ENCODE assay signal across 26 cellular contexts in the genomic region with DNA sequence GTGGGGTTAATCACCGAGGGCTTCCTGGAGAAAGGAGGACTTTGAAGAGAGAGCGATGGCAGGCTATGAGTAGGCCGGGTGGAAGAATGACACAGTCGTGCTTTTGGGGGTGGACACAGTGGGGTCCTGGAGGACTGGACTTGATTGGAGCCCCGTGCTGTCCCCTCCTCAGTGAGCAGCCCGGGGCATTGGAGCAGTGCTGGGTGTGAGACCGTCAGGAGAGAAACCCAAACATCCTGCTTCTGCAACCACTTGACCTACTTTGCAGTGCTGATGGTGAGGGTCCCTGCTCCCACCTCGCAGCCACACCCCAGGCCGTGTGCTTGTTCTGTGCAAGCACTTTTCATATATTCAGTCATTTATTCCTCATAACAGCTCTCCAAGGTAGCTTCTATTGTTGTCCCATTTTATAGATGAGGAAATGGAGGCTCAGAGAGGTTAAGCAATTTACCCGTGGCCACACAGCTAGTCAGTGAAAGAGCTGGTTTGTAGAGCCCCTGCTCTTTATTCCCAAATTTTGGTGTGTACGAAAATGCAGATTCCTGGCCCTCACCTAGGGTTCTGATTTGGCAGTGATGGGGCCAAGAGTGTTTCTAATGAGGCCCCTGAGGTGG. TPM values are rescaled to one million over a fixed set of nuclear protein-coding genes. Genes with fewer than 3 reads are reported as not detected.
A peak's percentile ranks its signal among the peaks of the same experiment; 100 is the strongest.
DNase-seq lines count a peak whose midpoint lies in the region; ATAC-seq and TF ChIP-seq lines count a peak whose summit lies in the region.
"Had no signal": no experiment of that assay in that cellular context is flagged by ENCODE, and none has a peak within 500 bp of the region (broad histone marks: within the 10 kb centered on the region; RNA-seq: fewer than 3 reads in every experiment).

No MANE protein-coding gene starts in this region.

- H3K27ac Mint-ChIP-seq in activated CD8-positive, alpha-beta T cell treated with anti-CD3 and anti-CD28 coated beads, Interleukin-2, amount 10 ng/mL, durations not matched to agents 7 days and 5 days = peak overlapping the region; percentile 25
- no peak overlapping the region for H3K27ac Mint-ChIP-seq in activated CD8-positive, alpha-beta T cell treated with anti-CD3 and anti-CD28 coated beads for 36 hours
- H3K27ac Mint-ChIP-seq in CD8-positive, alpha-beta T cell = peak overlapping the region; percentile 45
- H3K27ac Mint-ChIP-seq in T-helper 17 cell = peak overlapping the region; percentile 72
- peak overlapping the region; percentile 92 to 99 (median 97) for H3K27ac Mint-ChIP-seq in immature natural killer cell
- H3K27ac Mint-ChIP-seq: CD4-positive, alpha-beta T cell; GM23338 had no signal

- no peak for TF ChIP-seq CTCF in activated CD8-positive, alpha-beta T cell treated with anti-CD3 and anti-CD28 coated beads for 36 hours (IDR thresholded peaks at IDR 0.05)
- no peak for TF ChIP-seq CTCF in CD8-positive, alpha-beta T cell (IDR thresholded peaks at IDR 0.05)

- no peak for DNase-seq in activated CD8-positive, alpha-beta T cell treated with anti-CD3 and anti-CD28 coated beads, Interleukin-2, amount 10 ng/mL, durations not matched to agents 7 days and 5 days
- DNase-seq in activated CD8-positive, alpha-beta T cell treated with anti-CD3 and anti-CD28 coated beads for 36 hours = no peak
- DNase-seq in CD8-positive, alpha-beta T cell = no peak
- DNase-seq in T-helper 17 cell (no peak), immature natural killer cell (peak; percentile 62 to 69 (median 64)), LoVo (ENCODE audit: low spot score) (no peak)
- DNase-seq: Caco-2; CD4-positive, alpha-beta T cell; Karpas-422; NCI-H1092 treated with DMSO at 0.1 percent for 48 hours; NCI-H1436; NCI-H187 treated with DMSO at 0.1 percent for 48 hours; NCI-H446; NCI-H524 treated with DMSO at 0.1 percent for 48 hours; NCI-H774; NK-92 treated with Interleukin-12 subunit alpha and Interleukin-12 subunit beta, amount 100 ng/mL, for 24 hours; PC-3 had no signal

- intact Hi-C loops in activated CD8-positive, alpha-beta T cell treated with anti-CD3 and anti-CD28 coated beads for 36 hours (cut with micrococcal nuclease) = no loop called here
- intact Hi-C loops in CD8-positive, alpha-beta T cell (cut with DNase I, micrococcal nuclease) = no loop called here

- no peaks in the 10 kb centered on the region for H3K9me3 ChIP-seq in CD8-positive, alpha-beta T cell (ENCODE audit: low read length)
- no peaks in the 10 kb centered on the region for H3K9me3 ChIP-seq in T-helper 17 cell (ENCODE audit: control insufficient read depth, low read length, poor library complexity, severe bottlenecking)
- H3K9me3 ChIP-seq: BLaER1, Caco-2, HAP-1, SJSA1 had no signal

- H3K4me3 Mint-ChIP-seq in activated CD8-positive, alpha-beta T cell treated with anti-CD3 and anti-CD28 coated beads, Interleukin-2, amount 10 ng/mL, durations not matched to agents 7 days and 5 days = no peak overlapping the region
- H3K4me3 Mint-ChIP-seq in activated CD8-positive, alpha-beta T cell treated with anti-CD3 and anti-CD28 coated beads for 36 hours = no peak overlapping the region
- H3K4me3 Mint-ChIP-seq in CD8-positive, alpha-beta T cell = no peak overlapping the region
- H3K4me3 Mint-ChIP-seq in T-helper 17 cell = no peak overlapping the region
- H3K4me3 Mint-ChIP-seq in immature natural killer cell = peak overlapping the region; percentile 78 to 89 (median 84)
- H3K4me3 Mint-ChIP-seq: CD4-positive, alpha-beta T cell; GM23338 had no signal

- no peak for ATAC-seq in activated CD8-positive, alpha-beta T cell treated with anti-CD3 and anti-CD28 coated beads, Interleukin-2, amount 10 ng/mL, durations not matched to agents 7 days and 5 days
- no peak for ATAC-seq in activated CD8-positive, alpha-beta T cell treated with anti-CD3 and anti-CD28 coated beads for 36 hours
- ATAC-seq in CD8-positive, alpha-beta T cell = no peak
- no peak for ATAC-seq in T-helper 17 cell
- ATAC-seq in GM21528 (IDR thresholded peaks at IDR 0.05; ENCODE audit: low FRiP score, unreplicated experiment) = no peak
- ATAC-seq in HG03565 (IDR thresholded peaks at IDR 0.05; ENCODE audit: unreplicated experiment) = no peak
- ATAC-seq: GM23338, PC-3 had no signal

- CTCF ChIA-PET in activated CD8-positive, alpha-beta T cell treated with anti-CD3 and anti-CD28 coated beads, Interleukin-2, amount 10 ng/mL, durations not matched to agents 7 days and 5 days (lab: Charles Lee) = interaction anchor here (1.4 kb wide), 1 partner anchor 81 kb away, joined by 3 read pairs; no protein-coding TSS in a partner anchor
- CTCF ChIA-PET in activated CD8-positive, alpha-beta T cell treated with anti-CD3 and anti-CD28 coated beads for 36 hours (lab: Charles Lee) = no interaction called here
- CTCF ChIA-PET in CD8-positive, alpha-beta T cell (lab: Charles Lee) = interaction anchor here (0.8 to 1.4 kb wide), 2 partner anchors 8 to 80 kb away, joined by 5 to 7 read pairs; no protein-coding TSS in a partner anchor

- H3K27me3 ChIP-seq in CD8-positive, alpha-beta T cell (ENCODE audit: insufficient read depth, low read length) = no peaks in the 10 kb centered on the region
- H3K27me3 ChIP-seq: BLaER1, SJSA1 had no signal

- peaks cover 28% of the 10 kb centered on the region for H3K4me1 Mint-ChIP-seq in activated CD8-positive, alpha-beta T cell treated with anti-CD3 and anti-CD28 coated beads, Interleukin-2, amount 10 ng/mL, durations not matched to agents 7 days and 5 days (ENCODE audit: low read depth)
- peaks cover 11% of the 10 kb centered on the region for H3K4me1 Mint-ChIP-seq in activated CD8-positive, alpha-beta T cell treated with anti-CD3 and anti-CD28 coated beads for 36 hours (ENCODE audit: low read depth)
- H3K4me1 Mint-ChIP-seq in CD8-positive, alpha-beta T cell (ENCODE audit: low read depth) = peaks cover 18% of the 10 kb centered on the region
- peaks cover 25% of the 10 kb centered on the region for H3K4me1 Mint-ChIP-seq in T-helper 17 cell
- H3K4me1 Mint-ChIP-seq in immature natural killer cell = peaks cover 79 to 82% of the 10 kb centered on the region in 2 donors
- H3K4me1 Mint-ChIP-seq: GM23338 had no signal

- no peak overlapping the region for H3K27ac ChIP-seq in CD8-positive, alpha-beta T cell (ENCODE audit: low read depth, low read length)
- H3K27ac ChIP-seq: BLaER1, SJSA1 had no signal

- POLR2A ChIA-PET in activated CD8-positive, alpha-beta T cell treated with anti-CD3 and anti-CD28 coated beads, Interleukin-2, amount 10 ng/mL, durations not matched to agents 7 days and 5 days (lab: Charles Lee) = no interaction called here
- POLR2A ChIA-PET in activated CD8-positive, alpha-beta T cell treated with anti-CD3 and anti-CD28 coated beads for 36 hours (lab: Charles Lee) = no interaction called here
- POLR2A ChIA-PET in CD8-positive, alpha-beta T cell (lab: Charles Lee) = no interaction called here

- no peaks in the 10 kb centered on the region for H3K36me3 Mint-ChIP-seq in activated CD8-positive, alpha-beta T cell treated with anti-CD3 and anti-CD28 coated beads, Interleukin-2, amount 10 ng/mL, durations not matched to agents 7 days and 5 days (ENCODE audit: low read depth)
- no peaks in the 10 kb centered on the region for H3K36me3 Mint-ChIP-seq in activated CD8-positive, alpha-beta T cell treated with anti-CD3 and anti-CD28 coated beads for 36 hours (ENCODE audit: low read depth)
- no peaks in the 10 kb centered on the region for H3K36me3 Mint-ChIP-seq in CD8-positive, alpha-beta T cell
- no peaks in the 10 kb centered on the region for H3K36me3 Mint-ChIP-seq in T-helper 17 cell (ENCODE audit: low read depth)
- peaks cover 45 to 69% (median 51%) of the 10 kb centered on the region in 3 donors for H3K36me3 Mint-ChIP-seq in immature natural killer cell

- H3K9me3 Mint-ChIP-seq in activated CD8-positive, alpha-beta T cell treated with anti-CD3 and anti-CD28 coated beads, Interleukin-2, amount 10 ng/mL, durations not matched to agents 7 days and 5 days (ENCODE audit: insufficient read depth) = no peaks in the 10 kb centered on the region
- no peaks in the 10 kb centered on the region for H3K9me3 Mint-ChIP-seq in activated CD8-positive, alpha-beta T cell treated with anti-CD3 and anti-CD28 coated beads for 36 hours
- H3K9me3 Mint-ChIP-seq in CD8-positive, alpha-beta T cell = no peaks in the 10 kb centered on the region
- H3K9me3 Mint-ChIP-seq in immature natural killer cell = no peaks in the 10 kb centered on the region
- H3K9me3 Mint-ChIP-seq: CD4-positive, alpha-beta T cell; GM23338 had no signal

- no peak overlapping the region for H3K4me3 ChIP-seq in CD8-positive, alpha-beta T cell (ENCODE audit: low read depth, low read length)
- H3K4me3 ChIP-seq: BLaER1, GM23338, HAP-1, SJSA1 had no signal

- no peaks in the 10 kb centered on the region for H3K27me3 Mint-ChIP-seq in activated CD8-positive, alpha-beta T cell treated with anti-CD3 and anti-CD28 coated beads, Interleukin-2, amount 10 ng/mL, durations not matched to agents 7 days and 5 days (ENCODE audit: low read depth)
- H3K27me3 Mint-ChIP-seq in activated CD8-positive, alpha-beta T cell treated with anti-CD3 and anti-CD28 coated beads for 36 hours = no peaks in the 10 kb centered on the region
- H3K27me3 Mint-ChIP-seq in CD8-positive, alpha-beta T cell (ENCODE audit: low read depth) = no peaks in the 10 kb centered on the region
- H3K27me3 Mint-ChIP-seq in T-helper 17 cell = no peaks in the 10 kb centered on the region
- peaks cover 2 to 11% (median 2%) of the 10 kb centered on the region in 3 donors for H3K27me3 Mint-ChIP-seq in immature natural killer cell (ENCODE audit: low read depth in 3 of 3)
- H3K27me3 Mint-ChIP-seq: CD4-positive, alpha-beta T cell had no signal

- H3K36me3 ChIP-seq in CD8-positive, alpha-beta T cell (ENCODE audit: insufficient read depth, low read length) = no peaks in the 10 kb centered on the region
- H3K36me3 ChIP-seq: BLaER1, HAP-1, SJSA1 had no signal

- H3K4me1 ChIP-seq in CD8-positive, alpha-beta T cell (ENCODE audit: insufficient read depth, low read length) = peaks cover 6% of the 10 kb centered on the region
- H3K4me1 ChIP-seq: Caco-2, HAP-1 had no signal

RNA-seq across cellular contexts. Expression of a gene that starts 11.7 kb away (rescaled TPM):
- total RNA-seq in activated CD8-positive, alpha-beta T cell treated with anti-CD3 and anti-CD28 coated beads, Interleukin-2, amount 10 ng/mL, durations not matched to agents 7 days and 5 days = under 1 TPM in 1 of 2 experiments, not detected in 1; 0.13 TPM
- total RNA-seq in activated CD8-positive, alpha-beta T cell treated with anti-CD3 and anti-CD28 coated beads for 36 hours = not detected
- total RNA-seq in CD8-positive, alpha-beta T cell = under 1 TPM in 1 of 2 experiments, not detected in 1; 0.14 TPM
- total RNA-seq in T-helper 17 cell = under 1 TPM; 0.75 to 0.99 TPM
- polyA plus RNA-seq in immature natural killer cell = 10 to 100 TPM; 13.1 to 18.4 (median 15.7) TPM
- total RNA-seq: A172, GM23338, M059J, PC-3, SJSA1 had no signal
- polyA plus RNA-seq: AG04450, GM23338 had no signal

RNA-seq across cellular contexts. Expression of a gene that starts 28.0 kb away (rescaled TPM):
- total RNA-seq in activated CD8-positive, alpha-beta T cell treated with anti-CD3 and anti-CD28 coated beads, Interleukin-2, amount 10 ng/mL, durations not matched to agents 7 days and 5 days = 1 to 10 TPM; 3.3 to 3.7 TPM
- 1 to 10 TPM; 4.9 to 8.5 TPM for total RNA-seq in activated CD8-positive, alpha-beta T cell treated with anti-CD3 and anti-CD28 coated beads for 36 hours
- 1 to 10 TPM; 3.8 to 4.4 TPM for total RNA-seq in CD8-positive, alpha-beta T cell
- 1 to 10 TPM in 1 of 2 donors, under 1 TPM in 1; 0.65 to 1.3 TPM for total RNA-seq in T-helper 17 cell
- polyA plus RNA-seq in immature natural killer cell = 100 to 1,000 TPM; 218 to 784 (median 395) TPM

RNA-seq across cellular contexts. Expression of a gene that starts 38.2 kb away (rescaled TPM):
- total RNA-seq in activated CD8-positive, alpha-beta T cell treated with anti-CD3 and anti-CD28 coated beads, Interleukin-2, amount 10 ng/mL, durations not matched to agents 7 days and 5 days = under 1 TPM; 0.55 to 0.66 TPM
- under 1 TPM in 1 of 2 experiments, not detected in 1; 0.58 TPM for total RNA-seq in activated CD8-positive, alpha-beta T cell treated with anti-CD3 and anti-CD28 coated beads for 36 hours
- not detected for total RNA-seq in CD8-positive, alpha-beta T cell
- total RNA-seq in T-helper 17 cell = under 1 TPM in 1 of 2 donors, not detected in 1; 0.23 TPM
- not detected for polyA plus RNA-seq in immature natural killer cell
- total RNA-seq: A172; CD4-positive, alpha-beta T cell; GM23338; M059J; PC-3; SJSA1 had no signal
- polyA plus RNA-seq: AG04450, GM23338 had no signal

Comparison
In these comparisons a context has a peak if more than half of its experiments do, and no peak if none do; other contexts are left out.
1. DNase-seq: peak in immature natural killer cell (3 of 3); none in activated CD8-positive, alpha-beta T cell treated with anti-CD3 and anti-CD28 coated beads, Interleukin-2, amount 10 ng/mL, durations not matched to agents 7 days and 5 days (single experiment), activated CD8-positive, alpha-beta T cell treated with anti-CD3 and anti-CD28 coated beads for 36 hours (single experiment), CD8-positive, alpha-beta T cell (0 of 7), T-helper 17 cell (0 of 3) and LoVo (single experiment).
2. H3K4me3 Mint-ChIP-seq: peak in immature natural killer cell (5 of 5); none in activated CD8-positive, alpha-beta T cell treated with anti-CD3 and anti-CD28 coated beads, Interleukin-2, amount 10 ng/mL, durations not matched to agents 7 days and 5 days (single experiment), activated CD8-positive, alpha-beta T cell treated with anti-CD3 and anti-CD28 coated beads for 36 hours (single experiment), CD8-positive, alpha-beta T cell (single experiment) and T-helper 17 cell (single experiment).